9 cellular contexts compared by ENCODE assay signal in genomic region chr3:139140553-139140952, GRCh38.
"Had no signal": no experiment of that assay in that cellular context is flagged by ENCODE, and none has a peak within 500 bp of the region (broad histone marks: within the 10 kb centered on the region; RNA-seq: fewer than 3 reads in every experiment).

No MANE protein-coding gene starts in this region.

- DNase-seq: GM23248, GOT3, H7, H9, HCEC 1CT, HFFc6 had no signal

- H3K4me3 ChIP-seq: GM23248, GM23338, HAP-1 had no signal

- H3K27ac ChIP-seq: GM23248 had no signal

- H3K9me3 ChIP-seq: HAP-1 had no signal

- H3K4me1 ChIP-seq: HAP-1 had no signal

- ATAC-seq: GM23338, HCT116 had no signal

- H3K36me3 ChIP-seq: HAP-1 had no signal
